Comparison of ENCODE assay signal across 15 cellular contexts in the genomic region with DNA sequence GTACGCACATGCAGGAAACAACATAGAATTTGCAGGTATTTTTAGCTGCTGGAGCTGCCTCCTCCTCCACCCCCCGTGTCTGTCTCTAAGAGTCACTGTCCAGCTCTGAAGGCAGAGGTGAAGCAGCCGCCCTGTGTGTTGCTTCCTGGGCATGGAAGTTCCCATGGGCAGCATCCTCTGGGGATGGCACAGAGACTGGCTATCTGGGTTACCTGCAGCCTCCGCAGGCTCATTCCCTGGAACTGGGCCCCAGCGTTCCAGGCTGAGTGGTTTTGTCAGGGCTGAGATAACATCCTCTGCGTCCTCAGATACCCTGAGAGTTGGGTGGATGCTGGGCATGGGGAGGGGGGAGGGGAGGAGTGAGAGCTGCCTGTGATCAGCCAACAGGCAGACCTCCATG.
"Had no signal": no experiment of that assay in that cellular context is flagged by ENCODE, and none has a peak within 500 bp of the region (broad histone marks: within the 10 kb centered on the region; RNA-seq: fewer than 3 reads in every experiment).

No MANE protein-coding gene starts in this region.

- ATAC-seq: stimulated activated naive CD8-positive, alpha-beta T cell treated with anti-CD3 and anti-CD28 coated beads, Interleukin-15, Interleukin-2, amounts not matched to agents 100 U/mL and 50 U/mL, for 24 hours had no signal

- H3K9me3 ChIP-seq: upper lobe of left lung had no signal

- H3K36me3 ChIP-seq: upper lobe of left lung had no signal

- H3K4me3 ChIP-seq: upper lobe of left lung had no signal

- FAIRE-seq: endometrium had no signal

- DNase-seq: activated CD4-positive, alpha-beta memory T cell treated with anti-CD3 and anti-CD28 coated beads, Interleukin-2, amount 10 ng/mL, durations not matched to agents 7 days and 5 days; activated CD4-positive, alpha-beta T cell treated with anti-CD3 and anti-CD28 coated beads for 48 hours; activated gamma-delta T cell; activated naive CD4-positive, alpha-beta T cell treated with anti-CD3 and anti-CD28 coated beads, Interleukin-2, amount 50 U/mL, for 16 hours; aorta; effector CD4-positive, alpha-beta T cell; foreskin fibroblast; mesendoderm; naive B cell; stimulated activated CD4-positive, alpha-beta T cell treated with anti-CD3 and anti-CD28 coated beads, Interleukin-12 subunit alpha, Interleukin-12 subunit beta, amount 100 ng/mL, for 4 hours; stimulated activated CD4-positive, alpha-beta T cell treated with anti-CD3 and anti-CD28 coated beads, Interleukin-4, amount 100 ng/mL, for 4 hours; stimulated activated naive CD8-positive, alpha-beta T cell treated with anti-CD3 and anti-CD28 coated beads, Interleukin-15, Interleukin-2, amounts not matched to agents 100 U/mL and 50 U/mL, for 24 hours; T1000; upper lobe of left lung had no signal

- H3K27me3 ChIP-seq: upper lobe of left lung had no signal
